Comparison of ENCODE assay signal across 9 cellular contexts in genomic region chr5:140840978-140841962, GRCh38. TPM values are rescaled to one million over a fixed set of nuclear protein-coding genes. Genes with fewer than 3 reads are reported as not detected.
DNase-seq lines count a peak whose midpoint lies in the region; ATAC-seq and TF ChIP-seq lines count a peak whose summit lies in the region.
"Had no signal": no experiment of that assay in that cellular context is flagged by ENCODE, and none has a peak within 500 bp of the region (broad histone marks: within the 10 kb centered on the region; RNA-seq: fewer than 3 reads in every experiment).

PCDHA8 (plus strand) TSS chr5:140841187; CDS start chr5:140841322, 135 bp downstream.

- H3K27ac ChIP-seq in esophagus muscularis mucosa (replicated peaks in 1 of 4) (no peak within 1 kb of the TSS), spleen (no peak within 1 kb of the TSS)
- H3K27ac ChIP-seq: vagina had no signal

- H3K27me3 ChIP-seq in NT2/D1 (ENCODE audit: insufficient read depth, insufficient read length) (no peaks in the 10 kb centered on the region), esophagus muscularis mucosa (peaks cover 0 to 64% (median 4%) of the 10 kb centered on the region in 4 donors), spleen (replicated peaks in 1 of 7) (peaks cover 0 to 85% (median 4%) of the 10 kb centered on the region in 7 donors), Caco-2 (replicated peaks; ENCODE audit: control insufficient read depth, insufficient read depth, low read length) (no peaks in the 10 kb centered on the region)
- H3K27me3 ChIP-seq: vagina had no signal

- 20% methylated on average over 38 of the region's 47 CpGs for WGBS in esophagus muscularis mucosa
- whole genome bisulfite sequencing in spleen, 5 donors, result 17 to 42% (median 30%) methylated on average over 33 to 47 of the region's 47 CpGs

- H3K4me3 ChIP-seq in NT2/D1 (ENCODE audit: insufficient read length, low read depth) (peak within 1 kb of the TSS; percentile 29), esophagus muscularis mucosa (no peak within 1 kb of the TSS), spleen (no peak within 1 kb of the TSS), Caco-2 (ENCODE audit: low read depth, low read length) (no peak within 1 kb of the TSS)
- H3K4me3 ChIP-seq: vagina had no signal

- H3K27me3 Mint-ChIP-seq in Caco-2 (ENCODE audit: insufficient read depth, unreplicated experiment), result no peaks in the 10 kb centered on the region

- CTCF ChIA-PET in Caco-2 (lab: Charles Lee), result interaction anchor here (0.6 kb wide), 1 partner anchor 587 kb away, joined by 3 read pairs; no protein-coding TSS in a partner anchor

- H3K9me3 ChIP-seq in NT2/D1 (ENCODE audit: insufficient read depth, low read length) (no peaks in the 10 kb centered on the region), esophagus muscularis mucosa (peaks cover 0 to 40% (median 33%) of the 10 kb centered on the region in 4 donors), spleen (peaks cover 0 to 52% (median 33%) of the 10 kb centered on the region in 8 donors), Caco-2 (0 out of 2 replicates have a peak, but pooled peaks cover 3% of the 10 kb centered on the region)

- H3K4me1 Mint-ChIP-seq in Caco-2 (ENCODE audit: low read depth, unreplicated experiment), result no peaks in the 10 kb centered on the region

- no peaks in the 10 kb centered on the region for H3K36me3 Mint-ChIP-seq in Caco-2 (ENCODE audit: insufficient read depth, unreplicated experiment)

- TF ChIP-seq EP300 in esophagus muscularis mucosa (IDR thresholded peaks at IDR 0.05), result no peak

- POLR2A ChIA-PET in Caco-2 (lab: Charles Lee), result no interaction called here

- ATAC-seq in GM21723 (IDR thresholded peaks at IDR 0.05; ENCODE audit: unreplicated experiment), result no peak

- BruUV-seq in Caco-2 (replicated peaks; lab: Mats Ljungman, UMichigan), result no TSS peak

- H3K4me1 ChIP-seq in NT2/D1 (ENCODE audit: insufficient read depth, insufficient read length) (no peaks in the 10 kb centered on the region), esophagus muscularis mucosa (no peaks in the 10 kb centered on the region), spleen (no peaks in the 10 kb centered on the region), Caco-2 (no peaks in the 10 kb centered on the region)
- H3K4me1 ChIP-seq: vagina had no signal

- no peak for TF ChIP-seq POLR2A in esophagus muscularis mucosa (IDR thresholded peaks at IDR 0.05; ENCODE audit: low read depth)
- TF ChIP-seq POLR2A in spleen (IDR thresholded peaks at IDR 0.05), result no peak

- TF ChIP-seq CTCF in GM13977 (IDR thresholded peaks at IDR 0.05; ENCODE audit: extremely low read depth, insufficient read depth, missing control alignments) (peak; percentile 7), esophagus muscularis mucosa (IDR thresholded peaks at IDR 0.05) (no peak), spleen (IDR thresholded peaks at IDR 0.05 in 8 of 11, conservative IDR thresholded peaks at IDR 0.05 in 3 of 11) (no peak), Caco-2 (IDR thresholded peaks at IDR 0.05; ENCODE audit: insufficient read depth in 1 of 2, low read depth in 1 of 2, low read length in 1 of 2, severe bottlenecking in 1 of 2, unreplicated experiment in 1 of 2) (no peak)

- no peak within 1 kb of the TSS for H3K9ac ChIP-seq in NT2/D1 (ENCODE audit: insufficient read length, low read depth)

- no peak within 1 kb of the TSS for H3K4me3 Mint-ChIP-seq in Caco-2 (ENCODE audit: unreplicated experiment)

- no peaks in the 10 kb centered on the region for H3K9me3 Mint-ChIP-seq in Caco-2 (ENCODE audit: unreplicated experiment)

- H3K36me3 ChIP-seq in NT2/D1 (ENCODE audit: insufficient read depth, insufficient read length, low read length) (no peaks in the 10 kb centered on the region), esophagus muscularis mucosa (no peaks in the 10 kb centered on the region), spleen (no peaks in the 10 kb centered on the region), Caco-2 (ENCODE audit: control insufficient read depth, insufficient read depth, low read length) (no peaks in the 10 kb centered on the region)
- H3K36me3 ChIP-seq: vagina had no signal

- intact Hi-C loops in esophagus muscularis mucosa (cut with DNase I), result no loop called here
- intact Hi-C loops in spleen (cut with DNase I; ENCODE audit: low total_unique reads), result no loop called here
- intact Hi-C loops in Caco-2 (cut with micrococcal nuclease; ENCODE audit: unreplicated experiment), result loop anchor here (1.0 kb wide), 1 partner anchor 200 kb away; no protein-coding TSS in a partner anchor

- DNase-seq in 8988T (peak; percentile 62), GM13977 (ENCODE audit: low spot score) (no peak), NT2/D1 (ENCODE audit: low read depth, low spot score) (no peak), esophagus muscularis mucosa (ENCODE audit: extremely low spot score) (peak; percentile 53), spleen (no peak), Caco-2 (no peak)
- no peak for DNase-seq in activated CD4-positive, CD25-positive, alpha-beta regulatory T cell treated with anti-CD3 and anti-CD28 coated beads, Interleukin-2, amount 50 U/mL, for 72 hours

- in situ Hi-C loops in GM13977 (cut with MboI; ENCODE audit: low pct_unique_long_range_greater_than_20kb, low sequenced_read_pairs, unreplicated experiment), result no loop called here

- no peak within 1 kb of the TSS for H3K27ac Mint-ChIP-seq in Caco-2 (ENCODE audit: unreplicated experiment)

RNA-seq across cellular contexts. Expression of gene PCDHA8, which starts in this region (rescaled TPM):
- under 1 TPM in 2 of 4 donors, not detected in 2; 0.29 to 0.83 TPM for total RNA-seq in esophagus muscularis mucosa
- under 1 TPM in 5 of 7 donors, not detected in 2; 0.11 to 0.52 (median 0.25) TPM for total RNA-seq in spleen
- not detected for polyA plus RNA-seq in spleen
- not detected in 2 replicates for total RNA-seq in Caco-2 (2022)

Comparison
In these comparisons a context has a peak if more than half of its experiments do, and no peak if none do; other contexts are left out.
1. Peak in DNase-seq in esophagus muscularis mucosa; RNA of the gene not detected or under 1 TPM.